Comparison of ENCODE assay signal across 22 cellular contexts in the genomic region with DNA sequence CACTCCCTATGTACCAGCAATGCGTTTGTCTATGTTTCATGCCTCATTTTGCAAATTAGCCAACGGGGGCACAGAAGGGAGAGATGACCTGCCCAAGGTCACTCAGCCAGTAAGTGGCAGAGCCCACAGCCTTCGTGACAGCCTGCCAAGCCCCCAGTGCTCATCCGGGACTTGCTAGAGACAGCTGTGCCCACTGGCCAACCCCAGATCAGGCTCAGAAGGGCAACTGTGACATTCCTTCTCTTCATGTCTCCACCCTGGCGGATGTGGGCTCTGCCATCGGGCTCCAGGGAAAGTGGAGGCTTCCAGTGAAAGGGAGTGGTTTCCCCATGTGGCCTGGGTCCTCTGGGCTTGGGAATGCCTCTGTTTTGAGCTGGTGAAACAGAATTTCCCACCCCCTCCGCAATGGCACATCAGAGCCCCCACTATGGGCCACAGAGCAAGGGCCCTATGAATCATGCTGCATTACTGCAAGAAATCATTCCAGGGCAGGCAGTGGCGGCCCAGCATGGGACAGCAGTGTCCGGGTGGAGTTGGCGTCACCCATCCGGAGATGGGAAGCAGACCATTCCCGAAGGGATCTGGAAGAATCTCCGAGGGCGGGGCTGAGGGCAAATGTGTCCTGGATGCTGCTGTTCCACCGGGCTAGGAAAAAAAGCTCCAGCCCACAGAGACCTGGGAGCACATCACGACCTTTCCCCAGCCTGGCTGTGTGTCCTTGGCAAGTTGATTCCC. TPM values are rescaled to one million over a fixed set of nuclear protein-coding genes. Genes with fewer than 3 reads are reported as not detected.
"Had no signal": no experiment of that assay in that cellular context is flagged by ENCODE, and none has a peak within 500 bp of the region (broad histone marks: within the 10 kb centered on the region; RNA-seq: fewer than 3 reads in every experiment).

No MANE protein-coding gene starts in this region.

- H3K4me3 Mint-ChIP-seq: natural killer cell, neural crest cell had no signal

- H3K36me3 ChIP-seq: colonic mucosa, esophagus squamous epithelium, heart left ventricle, ovary, right atrium auricular region, sigmoid colon, uterus had no signal

- H3K27me3 ChIP-seq: colonic mucosa, ovary, right atrium auricular region had no signal

- DNase-seq: colonic mucosa; dermis blood vessel endothelial cell; esophagus squamous epithelium; foreskin melanocyte; hippocampal formation; left colon; mammary epithelial cell; natural killer cell; nucleus accumbens; ovary; sigmoid colon; small intestine; stimulated activated CD4-positive, alpha-beta T cell treated with anti-CD3 and anti-CD28 coated beads, Interleukin-2, amount 100 ng/mL, for 48 hours; stimulated activated naive CD4-positive, alpha-beta T cell treated with Interleukin-2 at 50 U/mL for 16 hours; trophoblast cell; uterus had no signal

- H3K9me3 Mint-ChIP-seq: natural killer cell, neural crest cell had no signal

- H3K4me1 Mint-ChIP-seq: natural killer cell, neural crest cell had no signal

- H3K36me3 Mint-ChIP-seq: natural killer cell had no signal

- H3K9me3 ChIP-seq: colonic mucosa, esophagus squamous epithelium, heart left ventricle, ovary, right atrium auricular region, sigmoid colon, uterus had no signal

- H3K27ac Mint-ChIP-seq: natural killer cell had no signal

- H3K4me1 ChIP-seq: colonic mucosa, esophagus squamous epithelium, heart left ventricle, right atrium auricular region, sigmoid colon, uterus had no signal

- H3K4me3 ChIP-seq: colonic mucosa, esophagus squamous epithelium, heart left ventricle, ovary, right atrium auricular region, sigmoid colon, uterus had no signal

- H3K27ac ChIP-seq: colonic mucosa, esophagus squamous epithelium, heart left ventricle, ovary, right atrium auricular region, sigmoid colon, uterus had no signal

- ATAC-seq: heart left ventricle, left colon, natural killer cell had no signal

RNA-seq across cellular contexts. Expression of a gene that starts 9.1 kb away (rescaled TPM):
- total RNA-seq: dermis blood vessel endothelial cell, liver, mammary epithelial cell, mesenteric fat pad, mononuclear cell, neural crest cell, sigmoid colon had no signal
